ENCODE assay signal across 16 cellular contexts in the genomic region with DNA sequence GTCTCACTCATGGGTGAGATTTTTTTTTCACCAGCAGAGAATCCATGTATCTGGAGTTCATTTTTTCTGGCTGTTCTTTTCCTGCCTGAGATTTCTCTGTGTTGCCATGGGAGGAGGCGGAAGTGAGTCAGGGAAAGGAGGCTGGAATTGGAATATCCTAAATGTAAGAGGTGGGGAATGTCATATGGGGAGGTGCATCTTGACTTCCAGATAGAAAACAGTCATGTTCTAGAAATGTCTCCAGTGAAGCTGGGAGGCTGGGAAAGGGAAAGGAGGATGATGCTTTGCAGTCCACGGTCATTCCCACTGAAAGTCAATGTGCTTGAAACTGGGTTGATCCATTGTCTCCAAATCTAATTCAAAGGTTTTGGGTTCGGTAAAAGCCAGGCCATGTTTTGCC. TPM values are rescaled to one million over a fixed set of nuclear protein-coding genes. Genes with fewer than 3 reads are reported as not detected.
A peak's percentile ranks its signal among the peaks of the same experiment; 100 is the strongest.
DNase-seq lines count a peak whose midpoint lies in the region; ATAC-seq lines count a peak whose summit lies in the region.
"Had no signal": no experiment of that assay in that cellular context is flagged by ENCODE, and none has a peak within 500 bp of the region (broad histone marks: within the 10 kb centered on the region; RNA-seq: fewer than 3 reads in every experiment).

No MANE protein-coding gene starts in this region.

- ATAC-seq in sciatic nerve (peak; percentile 72), HG03469 (IDR thresholded peaks at IDR 0.05; ENCODE audit: unreplicated experiment) (no peak), HG03439 (IDR thresholded peaks at IDR 0.05; ENCODE audit: unreplicated experiment) (no peak)
- ATAC-seq: left lung had no signal

- intact Hi-C loops in sciatic nerve (cut with DNase I) = no loop called here

- DNase-seq in ELR (ENCODE audit: low read depth) (peak; percentile 89), NCI-H226 (peak; percentile 85), fibroblast of gingiva (ENCODE audit: low read depth) (peak; percentile 69), sciatic nerve (ENCODE audit: low spot score) (no peak), NCI-H2171 (lab: John Stamatoyannopoulos, UW) (no peak), NCI-H2196 treated with DMSO at 0.1 percent for 48 hours (lab: John Stamatoyannopoulos, UW; ENCODE audit: unreplicated experiment) (no peak)
- DNase-seq: activated CD4-positive, alpha-beta T cell treated with anti-CD3 and anti-CD28 coated beads for 48 hours; activated naive CD4-positive, alpha-beta T cell treated with anti-CD3 and anti-CD28 coated beads, Interleukin-2, amount 10 ng/mL, durations not matched to agents 7 days and 5 days; DMS153; left lung; NCI-H446; SJCRH30; T1000; thyroid gland had no signal

RNA-seq across cellular contexts. Expression of a gene that starts 39.7 kb away (rescaled TPM):
- 52.4 TPM for total RNA-seq in sciatic nerve

Comparison
In these comparisons a context has a peak if more than half of its experiments do, and no peak if none do; other contexts are left out.
1. DNase-seq: peak in ELR (single experiment), NCI-H226 (single experiment) and fibroblast of gingiva (single experiment); none in sciatic nerve (single experiment), NCI-H2171 (single experiment) and NCI-H2196 treated with DMSO at 0.1 percent for 48 hours (single experiment).